ENCODE assay signal across 1 cellular context in genomic region chr6:19298422-19298821, GRCh38.
TF ChIP-seq lines count a peak whose summit lies in the region.

No MANE protein-coding gene starts in this region.

TF ChIP-seq in WTC11, 78 proteins besides CTCF, POLR2A, EP300 and RAD21 (continued from another document):
- TF ChIP-seq ERG (CRISPR knock-in tag; IDR thresholded peaks at IDR 0.05) (no peak), RELA (CRISPR knock-in tag; IDR thresholded peaks at IDR 0.05; ENCODE audit: borderline replicate concordance) (no peak), CDX4 (CRISPR knock-in tag; IDR thresholded peaks at IDR 0.05; ENCODE audit: borderline replicate concordance) (no peak)
